Comparison of ENCODE assay signal across 8 cellular contexts in genomic region chr4:52659722-52660261, GRCh38. TPM values are rescaled to one million over a fixed set of nuclear protein-coding genes. Genes with fewer than 3 reads are reported as not detected.
DNase-seq lines count a peak whose midpoint lies in the region; ATAC-seq, FAIRE-seq and TF ChIP-seq lines count a peak whose summit lies in the region.

No MANE protein-coding gene starts in this region.

- H3K4me2 ChIP-seq in SK-N-SH, result peak overlapping the region; percentile 74

- H2AFZ ChIP-seq in SK-N-SH (ENCODE audit: low read depth), result peak overlapping the region; percentile 98

- POLR2A ChIA-PET in SK-N-SH (lab: Yijun Ruan, JAX), result interaction anchor here (1.0 to 3.0 kb wide), 3 partner anchors 11 to 53 kb away, joined by 3 to 23 read pairs (median 3); no protein-coding TSS in a partner anchor

- ATAC-seq in GM18498 (IDR thresholded peaks at IDR 0.05; ENCODE audit: unreplicated experiment), result peak; percentile 26
- peak; percentile 35 for ATAC-seq in HG03045 (IDR thresholded peaks at IDR 0.05; ENCODE audit: unreplicated experiment)

- TF ChIP-seq POLR2A in sigmoid colon (IDR thresholded peaks at IDR 0.05), result no peak

- FAIRE-seq in HTR-8/SVneo (lab: Jason Lieb, UNC), result no peak

- no peak for TF ChIP-seq RAD21 in SK-N-SH (IDR thresholded peaks at IDR 0.05; ENCODE audit: low read length)

- WGBS in SK-N-SH (ENCODE audit: low lambda C conversion rate), result 10% methylated on average over 14 of the region's 45 CpGs
- WGBS in sigmoid colon, 2 donors, result 1% methylated on average over 45 of the region's 45 CpGs

- no peak for TF ChIP-seq CTCF in SK-N-SH (IDR thresholded peaks at IDR 0.05)
- TF ChIP-seq CTCF in sigmoid colon (IDR thresholded peaks at IDR 0.05), result no peak

- CTCF ChIA-PET in SK-N-SH (lab: Yijun Ruan, JAX), result interaction anchor here (2.8 to 3.2 kb wide), 2 partner anchors 114 to 323 kb away, joined by 9 to 12 read pairs; no protein-coding TSS in a partner anchor

- intact Hi-C loops in sigmoid colon (cut with DNase I), result loop anchor here (2.0 to 5.0 kb wide), 4 partner anchors 53 to 323 kb away; partner anchors contain the start of gene RASL11B

- peak overlapping the region; percentile 84 to 88 for H3K4me3 ChIP-seq in SK-N-SH (ENCODE audit: low read depth in 2 of 2, low read length in 1 of 2)
- peak overlapping the region; percentile 69 to 95 (median 84) for H3K4me3 ChIP-seq in sigmoid colon

- H3K27ac ChIP-seq in SK-N-SH (ENCODE audit: low read depth in 2 of 2, low read length in 1 of 2) (peak overlapping the region; percentile 79 to 90), caudate nucleus (ENCODE audit: low read depth, low read length) (peak overlapping the region; percentile 78), sigmoid colon (peak overlapping the region; percentile 95 to 98 (median 96))

- peaks cover 21% of the 10 kb centered on the region for H3K79me2 ChIP-seq in SK-N-SH (ENCODE audit: insufficient read depth)

- peaks cover 8 to 14% of the 10 kb centered on the region in 2 experiments; a peak in 2 of 4 replicates for H3K4me1 ChIP-seq in SK-N-SH (ENCODE audit: control insufficient read depth in 1 of 2, insufficient read depth in 2 of 2, low read depth in 1 of 2, low read length in 1 of 2)
- peaks cover 0 to 28% (median 18%) of the 10 kb centered on the region in 4 donors for H3K4me1 ChIP-seq in sigmoid colon

- H3K9me2 ChIP-seq in SK-N-SH, result no peaks in the 10 kb centered on the region

- H3K27me3 ChIP-seq in SK-N-SH (ENCODE audit: insufficient read depth) (no peaks in the 10 kb centered on the region), sigmoid colon (no peaks in the 10 kb centered on the region)

- H3K36me3 ChIP-seq in SK-N-SH (replicated peaks in 1 of 2; ENCODE audit: control insufficient read depth in 1 of 2, insufficient read depth in 2 of 2, low read length in 1 of 2) (peaks cover 0 to 8% of the 10 kb centered on the region in 2 experiments), sigmoid colon (no peaks in the 10 kb centered on the region)

- H4K20me1 ChIP-seq in SK-N-SH (ENCODE audit: insufficient read depth), result no peaks in the 10 kb centered on the region

- no peaks in the 10 kb centered on the region for H3K9me3 ChIP-seq in SK-N-SH
- no peaks in the 10 kb centered on the region for H3K9me3 ChIP-seq in sigmoid colon

- peak; percentile 33 for DNase-seq in 8988T
- peak; percentile 70 for DNase-seq in SK-N-SH
- DNase-seq in caudate nucleus (lab: John Stamatoyannopoulos, UW), result peak in 57 of 61 donors; percentile 3 to 67 (median 39)
- DNase-seq in iPS-NIHi11 (ENCODE audit: low spot score), result peak; percentile 49
- peak; percentile 81 for DNase-seq in sigmoid colon
- no peak for DNase-seq in HTR-8/SVneo (ENCODE audit: insufficient read length, low spot score)

- peak overlapping the region; percentile 92 for H3K9ac ChIP-seq in SK-N-SH

- no peaks in the 10 kb centered on the region for H3F3A ChIP-seq in SK-N-SH (replicated peaks; ENCODE audit: insufficient read depth)

- TF ChIP-seq EP300 in SK-N-SH (IDR thresholded peaks at IDR 0.05; ENCODE audit: borderline replicate concordance in 1 of 2, low read depth in 1 of 2, low read length in 1 of 2) (no peak), sigmoid colon (IDR thresholded peaks at IDR 0.05) (no peak)

TF ChIP-seq in SK-N-SH, 30 proteins besides CTCF, POLR2A, EP300 and RAD21:
- TF ChIP-seq YY1 (IDR thresholded peaks at IDR 0.05; ENCODE audit: low read depth) (no peak), RXRA (IDR thresholded peaks at IDR 0.05; ENCODE audit: borderline replicate concordance, low read depth) (no peak)
TF ChIP-seq in SK-N-SH: peak in this region for 0.

RNA-seq across cellular contexts. Expression of gene USP46, which starts 0.7 kb away (rescaled TPM):
- polyA plus RNA-seq in SK-N-SH (2012; rRNA removed) (4.5 and 6.0 TPM in 2 replicates), sigmoid colon (1 to 10 TPM; 3.3 to 4.4 (median 4.2) TPM)
- polyA plus RNA-seq in SK-N-SH (2012; cell fraction: cytosol; rRNA removed), result 7.2 and 8.1 TPM in 2 replicates
- 2.3 and 6.1 TPM in 2 replicates for polyA plus RNA-seq in SK-N-SH (2012; cell fraction: nucleus; rRNA removed)
- total RNA-seq in sigmoid colon, result 1 to 10 TPM; 5.0 to 9.1 (median 6.0) TPM
